ENCODE assay signal across 9 cellular contexts in genomic region chr7:73433924-73434700, GRCh38. TPM values are rescaled to one million over a fixed set of nuclear protein-coding genes. Genes with fewer than 3 reads are reported as not detected.
DNase-seq lines count a peak whose midpoint lies in the region; ATAC-seq and TF ChIP-seq lines count a peak whose summit lies in the region.
"Had no signal": no experiment of that assay in that cellular context is flagged by ENCODE, and none has a peak within 500 bp of the region (broad histone marks: within the 10 kb centered on the region; RNA-seq: fewer than 3 reads in every experiment).

No MANE protein-coding gene starts in this region.

- DNase-seq in GM23338 (ENCODE audit: low spot score) (peak; percentile 86), cerebellar nuclear complex (lab: John Stamatoyannopoulos, UW) (no peak), NK-92 (lab: John Stamatoyannopoulos, UW; ENCODE audit: unreplicated experiment) (no peak), UCSD-AML1 (lab: John Stamatoyannopoulos, UW; ENCODE audit: unreplicated experiment) (no peak), EL (no peak)

- H3F3A ChIP-seq in GM23338 (replicated peaks; ENCODE audit: low read depth): 0 out of 2 replicates have a peak, but pooled peaks cover 2% of the 10 kb centered on the region

- H3K36me3 ChIP-seq in GM23338 (ENCODE audit: insufficient read depth): no peaks in the 10 kb centered on the region
- H3K36me3 ChIP-seq in mesodermal cell (ENCODE audit: control insufficient read depth, insufficient read depth, low read length): no peaks in the 10 kb centered on the region

- peak overlapping the region; percentile 53; the same call in 2 of the 3 replicates for H3K4me3 Mint-ChIP-seq in GM23338
- peak overlapping the region; percentile 62 for H3K4me3 Mint-ChIP-seq in activated T-helper 17 cell treated with anti-CD3 and anti-CD28 coated beads, Interleukin-2, amount 50 U/mL, for 72 hours

- H3K4me1 Mint-ChIP-seq in GM23338: peaks cover 3% of the 10 kb centered on the region; the same call in 2 of the 3 replicates
- H3K4me1 Mint-ChIP-seq in activated T-helper 17 cell treated with anti-CD3 and anti-CD28 coated beads, Interleukin-2, amount 50 U/mL, for 72 hours: no peaks in the 10 kb centered on the region

- H3K9me3 ChIP-seq in mesodermal cell (ENCODE audit: control insufficient read depth, low read length): no peaks in the 10 kb centered on the region

- peaks cover 23% of the 10 kb centered on the region for H3K27me3 ChIP-seq in GM23338 (ENCODE audit: insufficient read depth)

- H3K36me3 Mint-ChIP-seq in GM23338 (ENCODE audit: low read depth): peaks cover 4% of the 10 kb centered on the region; the same call in 1 of the 3 replicates
- peaks cover 5% of the 10 kb centered on the region for H3K36me3 Mint-ChIP-seq in activated T-helper 17 cell treated with anti-CD3 and anti-CD28 coated beads, Interleukin-2, amount 50 U/mL, for 72 hours (ENCODE audit: low read depth)

- no peaks in the 10 kb centered on the region for H3K79me2 ChIP-seq in GM23338 (replicated peaks; ENCODE audit: insufficient read depth)

- no peak overlapping the region for H3K27ac ChIP-seq in GM23338 (ENCODE audit: low read depth)
- H3K27ac ChIP-seq in mesodermal cell (ENCODE audit: low read depth, low read length, severe bottlenecking): no peak overlapping the region

- H3K4me1 ChIP-seq in GM23338 (ENCODE audit: insufficient read depth) (peaks cover 6% of the 10 kb centered on the region; the same call in 1 of the 2 replicates), mesodermal cell (ENCODE audit: control insufficient read depth, insufficient read depth, low read length, poor library complexity, severe bottlenecking) (no peaks in the 10 kb centered on the region)

- no peaks in the 10 kb centered on the region for H4K20me1 ChIP-seq in GM23338 (replicated peaks; ENCODE audit: insufficient read depth)

- TF ChIP-seq CTCF in GM12875 (IDR thresholded peaks at IDR 0.05; ENCODE audit: borderline replicate concordance, insufficient read depth, low read depth, low read length): no peak
- no peak for TF ChIP-seq CTCF in GM23338 (conservative IDR thresholded peaks at IDR 0.05; ENCODE audit: low read depth in 2 of 2)

- 0 out of 2 replicates have a peak overlapping the region, but pooled peaks have one; percentile 48 for H3K4me2 ChIP-seq in GM23338

- H3K27me3 Mint-ChIP-seq in GM23338 (ENCODE audit: insufficient read depth, low read depth, poor library complexity): peaks cover 39% of the 10 kb centered on the region
- H3K27me3 Mint-ChIP-seq in activated T-helper 17 cell treated with anti-CD3 and anti-CD28 coated beads, Interleukin-2, amount 50 U/mL, for 72 hours: no peaks in the 10 kb centered on the region

- no peak overlapping the region for H2AFZ ChIP-seq in GM23338

- 61 to 72% methylated on average over 91 to 110 of the region's 110 CpGs for WGBS in mesodermal cell (ENCODE audit: insufficient coverage in 2 of 2), 2 experiments

- H3K9me2 ChIP-seq in GM23338 (ENCODE audit: insufficient read depth): no peaks in the 10 kb centered on the region

- no peaks in the 10 kb centered on the region for H3K9me3 Mint-ChIP-seq in GM23338
- H3K9me3 Mint-ChIP-seq in activated T-helper 17 cell treated with anti-CD3 and anti-CD28 coated beads, Interleukin-2, amount 50 U/mL, for 72 hours: no peaks in the 10 kb centered on the region
- H3K9me3 Mint-ChIP-seq: stimulated activated naive CD8-positive, alpha-beta T cell treated with anti-CD3 and anti-CD28 coated beads, Interleukin-15, Interleukin-2, amounts not matched to agents 100 ng/mL and 50 ng/mL, for 24 hours had no signal

- peak; percentile 10 for ATAC-seq in GM23338
- ATAC-seq in activated T-helper 17 cell treated with anti-CD3 and anti-CD28 coated beads, Interleukin-2, amount 50 U/mL, for 72 hours (replicated peaks): peak; percentile 22

- no peak overlapping the region for H3K27ac Mint-ChIP-seq in GM23338
- H3K27ac Mint-ChIP-seq in activated T-helper 17 cell treated with anti-CD3 and anti-CD28 coated beads, Interleukin-2, amount 50 U/mL, for 72 hours: no peak overlapping the region
- H3K27ac Mint-ChIP-seq: stimulated activated naive CD8-positive, alpha-beta T cell treated with anti-CD3 and anti-CD28 coated beads, Interleukin-15, Interleukin-2, amounts not matched to agents 100 ng/mL and 50 ng/mL, for 24 hours had no signal

- H3K4me3 ChIP-seq in GM12875 (ENCODE audit: low read depth, low read length) (peak overlapping the region; percentile 35), GM23338 (peak overlapping the region; percentile 41; the same call in 1 of the 2 replicates), mesodermal cell (ENCODE audit: extremely low read depth, insufficient read depth, low read length, poor library complexity, severe bottlenecking) (peak overlapping the region; percentile 14)

TF ChIP-seq in GM23338, 12 proteins besides CTCF, POLR2A, EP300 and RAD21 (continues in another document):
- no peak for TF ChIP-seq ZNF331 (CRISPR knock-in tag; IDR thresholded peaks at IDR 0.05; ENCODE audit: low read depth)
- no peak for TF ChIP-seq REST (IDR thresholded peaks at IDR 0.05; ENCODE audit: unreplicated experiment)
- TF ChIP-seq EZH2phosphoT487 (IDR thresholded peaks at IDR 0.05; ENCODE audit: unreplicated experiment): no peak
- no peak for TF ChIP-seq POLR2AphosphoS5 (IDR thresholded peaks at IDR 0.05; ENCODE audit: low read depth)
- no peak for TF ChIP-seq ZNF114 (CRISPR knock-in tag; IDR thresholded peaks at IDR 0.05)
- TF ChIP-seq ETS1 (IDR thresholded peaks at IDR 0.05): no peak
- no peak for TF ChIP-seq NANOG (IDR thresholded peaks at IDR 0.05; ENCODE audit: borderline replicate concordance)
- no peak for TF ChIP-seq EZH2 (IDR thresholded peaks at IDR 0.05; ENCODE audit: low read depth, unreplicated experiment)
- TF ChIP-seq JUNB (IDR thresholded peaks at IDR 0.05; ENCODE audit: unreplicated experiment): no peak
- TF ChIP-seq STAT1 (IDR thresholded peaks at IDR 0.05; ENCODE audit: unreplicated experiment): no peak

RNA-seq across cellular contexts. Expression of gene FZD9, which starts 0.5 kb away (rescaled TPM):
- total RNA-seq in GM23338 (2014; rRNA removed; shearing (Covaris generic)): 4.2 and 5.5 TPM in 2 replicates
- polyA plus RNA-seq in GM23338 (2016; fragmentation: Nextera tagmentation; extraction: Ambion mirVana): 1.3 and 1.8 TPM in 2 replicates
- not detected for total RNA-seq in activated T-helper 17 cell treated with anti-CD3 and anti-CD28 coated beads, Interleukin-2, amount 50 U/mL, for 72 hours
- 3.1 TPM for polyA plus RNA-seq in mesodermal cell (2013, experiment 1 of 2)
- polyA plus RNA-seq in mesodermal cell (2013, experiment 2 of 2): 2.0 TPM
